Comparison of ENCODE assay signal across 22 cellular contexts in the genomic region with DNA sequence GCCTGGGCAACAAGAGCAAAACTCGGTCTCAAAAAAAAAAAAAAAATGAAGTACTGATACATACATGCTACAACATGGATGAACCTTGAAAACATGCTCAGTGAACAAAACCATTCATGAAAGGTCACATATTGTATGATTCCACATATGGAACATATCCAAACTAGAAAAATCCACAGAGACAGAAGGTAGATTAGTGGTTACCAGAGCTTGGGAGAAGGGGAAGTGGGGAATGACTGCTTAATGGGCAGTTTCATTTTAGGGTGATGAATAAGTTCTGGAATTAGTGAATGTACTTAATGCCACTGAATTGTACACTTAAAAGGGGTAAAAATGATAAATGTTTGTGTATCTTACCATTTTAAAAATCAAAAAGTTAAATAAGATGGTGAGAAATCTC. TPM values are rescaled to one million over a fixed set of nuclear protein-coding genes. Genes with fewer than 3 reads are reported as not detected.
A peak's percentile ranks its signal among the peaks of the same experiment; 100 is the strongest.
DNase-seq lines count a peak whose midpoint lies in the region; ATAC-seq, FAIRE-seq and TF ChIP-seq lines count a peak whose summit lies in the region.
"Had no signal": no experiment of that assay in that cellular context is flagged by ENCODE, and none has a peak within 500 bp of the region (broad histone marks: within the 10 kb centered on the region; RNA-seq: fewer than 3 reads in every experiment).

No MANE protein-coding gene starts in this region.

- no peak for FAIRE-seq in D721Med (lab: Jason Lieb, UNC)
- FAIRE-seq: small intestine had no signal

- peaks cover 87% of the 10 kb centered on the region for H3K4me1 ChIP-seq in CD8-positive, alpha-beta memory T cell (ENCODE audit: insufficient read depth, low read length)
- H3K4me1 ChIP-seq: BE2C, HAP-1 had no signal

- H3K27me3 ChIP-seq in CD8-positive, alpha-beta memory T cell (ENCODE audit: insufficient read depth, low read length, poor library complexity, severe bottlenecking) = no peaks in the 10 kb centered on the region
- H3K27me3 ChIP-seq in SU-DHL-6 (ENCODE audit: low read length) = no peaks in the 10 kb centered on the region
- H3K27me3 ChIP-seq: ascending aorta, BE2C had no signal

- no peak overlapping the region for H2AFZ ChIP-seq in SU-DHL-6 (ENCODE audit: low read depth, low read length, severe bottlenecking)

- H3K36me3 ChIP-seq in CD8-positive, alpha-beta memory T cell (ENCODE audit: insufficient read depth, low read length) = peaks cover 7% of the 10 kb centered on the region
- no peaks in the 10 kb centered on the region; the same call in 1 of the 2 replicates for H3K36me3 ChIP-seq in SU-DHL-6 (ENCODE audit: low read length)
- H3K36me3 ChIP-seq: ascending aorta, BE2C, HAP-1 had no signal

- peak overlapping the region; percentile 48 to 98 (median 83) for H3K4me3 Mint-ChIP-seq in CD8-positive, alpha-beta memory T cell
- peak overlapping the region; percentile 78 for H3K4me3 Mint-ChIP-seq in central memory CD8-positive, alpha-beta T cell
- H3K4me3 Mint-ChIP-seq: nephron progenitor cell had no signal

- ATAC-seq in central memory CD8-positive, alpha-beta T cell (replicated peaks; ENCODE audit: extremely low read depth, poor library complexity, severe bottlenecking) = no peak
- ATAC-seq in GM21381 (IDR thresholded peaks at IDR 0.05; ENCODE audit: unreplicated experiment) = no peak
- ATAC-seq: activated CD4-positive, CD25-positive, alpha-beta regulatory T cell treated with anti-CD3 and anti-CD28 coated beads, Interleukin-2, amount 50 U/mL, for 24 hours; Right ventricle myocardium inferior had no signal

- peaks cover 0 to 1% of the 10 kb centered on the region in 2 donors for H3K27me3 Mint-ChIP-seq in CD8-positive, alpha-beta memory T cell
- H3K27me3 Mint-ChIP-seq in central memory CD8-positive, alpha-beta T cell = no peaks in the 10 kb centered on the region

- peaks cover 63% of the 10 kb centered on the region for H3F3A ChIP-seq in SU-DHL-6 (ENCODE audit: insufficient read depth)

- H3K4me1 Mint-ChIP-seq in CD8-positive, alpha-beta memory T cell = peaks cover 78 to 98% (median 92%) of the 10 kb centered on the region in 3 donors
- peaks cover 71% of the 10 kb centered on the region for H3K4me1 Mint-ChIP-seq in central memory CD8-positive, alpha-beta T cell

- H3K4me2 ChIP-seq in SU-DHL-6 (ENCODE audit: low read depth, low read length, poor library complexity, severe bottlenecking) = peak overlapping the region; percentile 97

- H3K36me3 Mint-ChIP-seq in CD8-positive, alpha-beta memory T cell = peaks cover 4 to 35% (median 11%) of the 10 kb centered on the region in 3 donors
- H3K36me3 Mint-ChIP-seq in central memory CD8-positive, alpha-beta T cell (ENCODE audit: insufficient read depth) = peaks cover 38% of the 10 kb centered on the region

- CTCF ChIA-PET in CD8-positive, alpha-beta memory T cell (lab: Charles Lee) = interaction anchor here (1.2 to 1.5 kb wide), 2 partner anchors 17 to 117 kb away, joined by 3 to 5 read pairs; a partner anchor contains a TSS

- peaks cover 54% of the 10 kb centered on the region for H3K79me2 ChIP-seq in SU-DHL-6 (ENCODE audit: insufficient read depth, low read length)

- H4K20me1 ChIP-seq in SU-DHL-6 (ENCODE audit: low read depth, low read length) = no peaks in the 10 kb centered on the region

- H3K4me3 ChIP-seq in CD8-positive, alpha-beta memory T cell (ENCODE audit: low read length) = no peak overlapping the region
- H3K4me3 ChIP-seq in SU-DHL-6 (ENCODE audit: insufficient read depth, low read length, poor library complexity, severe bottlenecking) = no peak overlapping the region
- H3K4me3 ChIP-seq: ascending aorta, HAP-1 had no signal

- POLR2A ChIA-PET in CD8-positive, alpha-beta memory T cell (lab: Charles Lee) = no interaction called here

- H3K9me3 Mint-ChIP-seq in CD8-positive, alpha-beta memory T cell = no peaks in the 10 kb centered on the region
- H3K9me3 Mint-ChIP-seq in central memory CD8-positive, alpha-beta T cell = no peaks in the 10 kb centered on the region
- H3K9me3 Mint-ChIP-seq: nephron progenitor cell had no signal

- H3K9me3 ChIP-seq in CD8-positive, alpha-beta memory T cell (ENCODE audit: low read length) = no peaks in the 10 kb centered on the region
- H3K9me3 ChIP-seq in SU-DHL-6 (ENCODE audit: insufficient read depth, low read length) = no peaks in the 10 kb centered on the region
- H3K9me3 ChIP-seq: ascending aorta, BE2C, HAP-1 had no signal

- H3K27ac Mint-ChIP-seq in CD8-positive, alpha-beta memory T cell = peak overlapping the region; percentile 13 to 83 (median 42)
- H3K27ac Mint-ChIP-seq in central memory CD8-positive, alpha-beta T cell (ENCODE audit: low read depth) = no peak overlapping the region
- H3K27ac Mint-ChIP-seq: nephron progenitor cell, progenitor cell of endocrine pancreas had no signal

- no peaks in the 10 kb centered on the region for H3K9me2 ChIP-seq in SU-DHL-6 (replicated peaks; ENCODE audit: insufficient read depth, low read length)

- no peak overlapping the region for H3K27ac ChIP-seq in CD8-positive, alpha-beta memory T cell (ENCODE audit: low read depth, low read length)
- H3K27ac ChIP-seq in SU-DHL-6 (ENCODE audit: low read depth, low read length) = peak overlapping the region; percentile 85; the same call in 1 of the 2 replicates
- H3K27ac ChIP-seq: ascending aorta had no signal

- DNase-seq in CD1c-positive myeloid dendritic cell (ENCODE audit: extremely low spot score) (peak; percentile 45), GM03348 (ENCODE audit: low spot score) (no peak), D721Med (ENCODE audit: insufficient read length, low spot score) (no peak), germinal center (ENCODE audit: low spot score) (no peak)
- DNase-seq in CD8-positive, alpha-beta memory T cell = no peak
- DNase-seq in central memory CD8-positive, alpha-beta T cell (ENCODE audit: low spot score in 2 of 2) = no peak
- DNase-seq: BE2C; hypothalamus; NCI-H146; NCI-H345; nephron progenitor cell; small intestine; stimulated activated CD4-positive, alpha-beta T cell treated with anti-CD3 and anti-CD28 coated beads, Interleukin-4, amount 100 ng/mL, for 4 hours; stimulated activated CD8-positive, alpha-beta memory T cell treated with anti-CD3 and anti-CD28 coated beads, Interleukin-4, amount 100 ng/mL, for 48 hours had no signal

- TF ChIP-seq CTCF in SU-DHL-6 (IDR thresholded peaks at IDR 0.05; ENCODE audit: insufficient read depth, low read length, poor library complexity, severe bottlenecking) = no peak
- TF ChIP-seq CTCF in D721Med (IDR thresholded peaks at IDR 0.05; ENCODE audit: insufficient read depth, missing control alignments) = no peak

- H3K9ac ChIP-seq in SU-DHL-6 (ENCODE audit: low read length) = no peak overlapping the region

RNA-seq across cellular contexts. Expression of a gene that starts 2.7 kb away (rescaled TPM):
- 100 to 1,000 TPM; 339 TPM for total RNA-seq in CD8-positive, alpha-beta memory T cell
- 292 TPM for polyA plus RNA-seq in CD8-positive, alpha-beta memory T cell
- total RNA-seq: fibroblast of villous mesenchyme had no signal

RNA-seq across cellular contexts. Expression of a gene that starts 23.6 kb away (rescaled TPM):
- total RNA-seq in CD8-positive, alpha-beta memory T cell = 10 to 100 TPM; 15.8 to 18.7 TPM
- 0.70 TPM for polyA plus RNA-seq in CD8-positive, alpha-beta memory T cell

RNA-seq across cellular contexts. Expression of a gene that starts 23.8 kb away (rescaled TPM):
- 10 to 100 TPM; 50.4 to 52.0 TPM for total RNA-seq in CD8-positive, alpha-beta memory T cell
- 3.3 TPM for polyA plus RNA-seq in CD8-positive, alpha-beta memory T cell

RNA-seq across cellular contexts. Expression of a gene that starts 27.7 kb away (rescaled TPM):
- 10 to 100 TPM; 67.0 to 68.4 TPM for total RNA-seq in CD8-positive, alpha-beta memory T cell
- polyA plus RNA-seq in CD8-positive, alpha-beta memory T cell = 15.4 TPM
